18 cellular contexts compared by ENCODE assay signal in the genomic region with DNA sequence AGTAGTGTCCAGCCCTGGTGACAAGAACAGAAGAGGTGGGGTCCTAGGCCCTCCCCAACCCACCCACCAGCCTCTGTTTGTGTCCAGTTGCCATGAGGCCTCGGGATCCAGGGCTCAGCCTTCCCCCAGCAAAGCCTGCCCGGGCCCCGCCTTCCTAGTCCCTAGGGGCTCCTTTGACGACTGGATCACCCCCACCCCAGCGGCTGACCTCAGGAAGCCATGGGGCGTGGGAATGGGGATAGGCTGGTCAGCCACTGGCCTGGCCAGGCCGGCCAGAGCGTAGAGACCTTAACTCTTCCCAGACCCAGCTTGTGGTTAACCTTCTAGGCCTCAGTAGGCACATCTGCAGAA. TPM values are rescaled to one million over a fixed set of nuclear protein-coding genes. Genes with fewer than 3 reads are reported as not detected.
DNase-seq lines count a peak whose midpoint lies in the region; ATAC-seq and TF ChIP-seq lines count a peak whose summit lies in the region.
"Had no signal": no experiment of that assay in that cellular context is flagged by ENCODE, and none has a peak within 500 bp of the region (broad histone marks: within the 10 kb centered on the region; RNA-seq: fewer than 3 reads in every experiment).

No MANE protein-coding gene starts in this region.

- H3K9ac ChIP-seq in OCI-LY3 (ENCODE audit: low read length) = no peak overlapping the region
- H3K9ac ChIP-seq in mucosa of stomach (ENCODE audit: low read length) = peak overlapping the region; percentile 51
- H3K9ac ChIP-seq: KMS-11 had no signal

- TF ChIP-seq CTCF in OCI-LY3 (IDR thresholded peaks at IDR 0.05; ENCODE audit: low read depth, low read length) (no peak), glutamatergic neuron (IDR thresholded peaks at IDR 0.05; ENCODE audit: partially characterized antibody, unreplicated experiment) (no peak)

- H3K4me3 Mint-ChIP-seq in glutamatergic neuron (ENCODE audit: unreplicated experiment) = peak overlapping the region; percentile 73
- H3K4me3 Mint-ChIP-seq: activated CD4-positive, alpha-beta T cell treated with anti-CD3 and anti-CD28 coated beads, Interleukin-2, amount 10 ng/mL, durations not matched to agents 24 days and 14 days; activated T-cell treated with anti-CD3 and anti-CD28 coated beads, Interleukin-2, amount 50 U/mL, for 4 hours had no signal

- H3K27me3 Mint-ChIP-seq in glutamatergic neuron (ENCODE audit: unreplicated experiment) = peaks cover 10% of the 10 kb centered on the region

- H3K9me3 Mint-ChIP-seq in glutamatergic neuron (ENCODE audit: unreplicated experiment) = peaks cover 4% of the 10 kb centered on the region
- H3K9me3 Mint-ChIP-seq: activated CD4-positive, alpha-beta T cell treated with anti-CD3 and anti-CD28 coated beads, Interleukin-2, amount 10 ng/mL, durations not matched to agents 24 days and 14 days; activated T-cell treated with anti-CD3 and anti-CD28 coated beads, Interleukin-2, amount 50 U/mL, for 4 hours had no signal

- H3K27ac Mint-ChIP-seq in glutamatergic neuron (ENCODE audit: unreplicated experiment) = peak overlapping the region; percentile 70
- H3K27ac Mint-ChIP-seq: activated CD4-positive, alpha-beta T cell treated with anti-CD3 and anti-CD28 coated beads, Interleukin-2, amount 10 ng/mL, durations not matched to agents 24 days and 14 days had no signal

- H3K4me3 ChIP-seq in OCI-LY3 (ENCODE audit: low read length) = peak overlapping the region; percentile 59
- H3K4me3 ChIP-seq in mucosa of stomach (ENCODE audit: low read length) = no peak overlapping the region
- H3K4me3 ChIP-seq in skin epidermis = no peak overlapping the region
- H3K4me3 ChIP-seq: tibial artery had no signal

- H4K20me1 ChIP-seq in OCI-LY3 (ENCODE audit: insufficient read depth, low read length) = no peaks in the 10 kb centered on the region

- no peak for DNase-seq in glutamatergic neuron
- DNase-seq in OCI-M2 (lab: John Stamatoyannopoulos, UW; ENCODE audit: unreplicated experiment) = no peak
- DNase-seq in T1000 (lab: John Stamatoyannopoulos, UW) = no peak
- no peak for DNase-seq in DMS53 (lab: John Stamatoyannopoulos, UW)
- DNase-seq: activated CD4-positive, alpha-beta T cell treated with anti-CD3 and anti-CD28 coated beads, Interleukin-2, amount 10 ng/mL, durations not matched to agents 24 days and 14 days; activated T-cell treated with anti-CD3 and anti-CD28 coated beads, Interleukin-2, amount 50 U/mL, for 4 hours; GDM1; NCI-H1105; stimulated activated CD4-positive, alpha-beta T cell treated with anti-CD3 and anti-CD28 coated beads, Interleukin-1b, Interleukin-23, amount 100 ng/mL, for 48 hours; T-helper 9 cell; tibial artery had no signal

- H3K27me3 ChIP-seq in OCI-LY3 (ENCODE audit: low read depth, low read length) (no peaks in the 10 kb centered on the region), mucosa of stomach (ENCODE audit: control insufficient read depth, insufficient read depth, low read length) (peaks cover 6% of the 10 kb centered on the region)

- H3K4me1 Mint-ChIP-seq in glutamatergic neuron (ENCODE audit: low read depth, unreplicated experiment) = peaks cover 11% of the 10 kb centered on the region

- ATAC-seq in GM21528 (IDR thresholded peaks at IDR 0.05; ENCODE audit: low FRiP score, unreplicated experiment) = no peak
- ATAC-seq: activated T-cell treated with anti-CD3 and anti-CD28 coated beads, Interleukin-2, amount 50 U/mL, for 4 hours had no signal

- H3K9me3 ChIP-seq in OCI-LY3 (ENCODE audit: insufficient read depth, low read length) (no peaks in the 10 kb centered on the region), mucosa of stomach (ENCODE audit: control insufficient read depth, low read length) (no peaks in the 10 kb centered on the region)
- H3K9me3 ChIP-seq: tibial artery had no signal

- H3K36me3 Mint-ChIP-seq in glutamatergic neuron (ENCODE audit: unreplicated experiment) = no peaks in the 10 kb centered on the region

- no peaks in the 10 kb centered on the region for H3K36me3 ChIP-seq in OCI-LY3 (replicated peaks; ENCODE audit: low read depth, low read length)
- H3K36me3 ChIP-seq in mucosa of stomach (ENCODE audit: control insufficient read depth, insufficient read depth, low read length) = no peaks in the 10 kb centered on the region

- no peak overlapping the region for H2AFZ ChIP-seq in OCI-LY3 (ENCODE audit: low read depth, low read length)

- no peaks in the 10 kb centered on the region for H3K79me2 ChIP-seq in OCI-LY3 (ENCODE audit: low read length)

- H3K4me1 ChIP-seq in OCI-LY3 (ENCODE audit: low read length) = peaks cover 59% of the 10 kb centered on the region
- H3K4me1 ChIP-seq in mucosa of stomach (ENCODE audit: control insufficient read depth, insufficient read depth, low read length) = peaks cover 56% of the 10 kb centered on the region

- H3K27ac ChIP-seq in OCI-LY3 (ENCODE audit: low read length) (no peak overlapping the region), skin epidermis (peak overlapping the region in 20 of 21 experiments; percentile 2 to 89 (median 78))
- H3K27ac ChIP-seq: HL-60, KMS-11 had no signal

- peak overlapping the region; percentile 85 for H3K4me2 ChIP-seq in OCI-LY3 (ENCODE audit: low read length)
- H3K4me2 ChIP-seq: KMS-11 had no signal

RNA-seq across cellular contexts. Expression of a gene that starts 4.1 kb away (rescaled TPM):
- 21.7 TPM for total RNA-seq in glutamatergic neuron (ENCODE audit: unreplicated experiment)
- total RNA-seq: activated CD4-positive, alpha-beta T cell treated with anti-CD3 and anti-CD28 coated beads, Interleukin-2, amount 10 ng/mL, durations not matched to agents 24 days and 14 days; epithelial cell of proximal tubule had no signal

RNA-seq across cellular contexts. Expression of a gene that starts 18.9 kb away (rescaled TPM):
- total RNA-seq in glutamatergic neuron (ENCODE audit: unreplicated experiment) = 4.6 TPM

RNA-seq across cellular contexts. Expression of a gene that starts 33.5 kb away (rescaled TPM):
- total RNA-seq in glutamatergic neuron (ENCODE audit: unreplicated experiment) = 6.0 TPM
